Comparison of ENCODE assay signal across 1 cellular context in the genomic region with DNA sequence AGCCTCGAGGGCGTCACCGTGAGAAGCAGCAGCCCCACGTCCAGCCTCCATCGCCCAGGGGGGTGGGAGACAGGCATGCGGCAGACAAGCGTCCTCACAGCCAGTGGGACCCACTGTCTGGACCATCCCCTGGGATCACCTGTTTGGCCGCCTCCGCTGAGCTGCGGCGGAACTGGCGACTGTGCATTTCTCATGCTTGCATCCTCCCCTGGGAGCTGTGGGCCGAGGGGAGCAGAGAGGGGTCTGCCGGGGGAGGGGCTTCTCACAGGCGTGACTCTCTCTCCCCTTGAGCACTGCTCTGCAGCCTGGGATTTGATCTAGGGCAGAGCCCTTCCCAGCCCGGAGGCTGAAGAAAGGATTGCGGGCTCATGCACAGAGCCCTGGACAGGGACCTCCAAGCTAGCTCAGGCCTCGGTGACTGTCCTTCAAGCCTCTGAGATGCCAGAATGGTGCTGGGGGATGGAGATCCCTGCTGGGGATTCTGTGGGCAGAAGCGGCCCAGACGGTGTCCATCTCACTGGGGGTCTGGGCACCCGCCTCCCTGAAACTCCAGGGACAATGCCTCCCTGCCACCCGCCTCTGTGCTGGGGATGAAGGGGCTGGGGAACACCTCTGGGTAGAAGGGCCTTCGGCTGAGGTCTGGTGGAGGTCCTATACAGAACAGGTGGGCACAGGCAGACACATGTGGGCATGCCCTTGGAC.
TF ChIP-seq lines count a peak whose summit lies in the region.

No MANE protein-coding gene starts in this region.

TF ChIP-seq in HepG2, 621 proteins besides CTCF, POLR2A, EP300 and RAD21 (continued from another document):
- TF ChIP-seq, protein P1, sequence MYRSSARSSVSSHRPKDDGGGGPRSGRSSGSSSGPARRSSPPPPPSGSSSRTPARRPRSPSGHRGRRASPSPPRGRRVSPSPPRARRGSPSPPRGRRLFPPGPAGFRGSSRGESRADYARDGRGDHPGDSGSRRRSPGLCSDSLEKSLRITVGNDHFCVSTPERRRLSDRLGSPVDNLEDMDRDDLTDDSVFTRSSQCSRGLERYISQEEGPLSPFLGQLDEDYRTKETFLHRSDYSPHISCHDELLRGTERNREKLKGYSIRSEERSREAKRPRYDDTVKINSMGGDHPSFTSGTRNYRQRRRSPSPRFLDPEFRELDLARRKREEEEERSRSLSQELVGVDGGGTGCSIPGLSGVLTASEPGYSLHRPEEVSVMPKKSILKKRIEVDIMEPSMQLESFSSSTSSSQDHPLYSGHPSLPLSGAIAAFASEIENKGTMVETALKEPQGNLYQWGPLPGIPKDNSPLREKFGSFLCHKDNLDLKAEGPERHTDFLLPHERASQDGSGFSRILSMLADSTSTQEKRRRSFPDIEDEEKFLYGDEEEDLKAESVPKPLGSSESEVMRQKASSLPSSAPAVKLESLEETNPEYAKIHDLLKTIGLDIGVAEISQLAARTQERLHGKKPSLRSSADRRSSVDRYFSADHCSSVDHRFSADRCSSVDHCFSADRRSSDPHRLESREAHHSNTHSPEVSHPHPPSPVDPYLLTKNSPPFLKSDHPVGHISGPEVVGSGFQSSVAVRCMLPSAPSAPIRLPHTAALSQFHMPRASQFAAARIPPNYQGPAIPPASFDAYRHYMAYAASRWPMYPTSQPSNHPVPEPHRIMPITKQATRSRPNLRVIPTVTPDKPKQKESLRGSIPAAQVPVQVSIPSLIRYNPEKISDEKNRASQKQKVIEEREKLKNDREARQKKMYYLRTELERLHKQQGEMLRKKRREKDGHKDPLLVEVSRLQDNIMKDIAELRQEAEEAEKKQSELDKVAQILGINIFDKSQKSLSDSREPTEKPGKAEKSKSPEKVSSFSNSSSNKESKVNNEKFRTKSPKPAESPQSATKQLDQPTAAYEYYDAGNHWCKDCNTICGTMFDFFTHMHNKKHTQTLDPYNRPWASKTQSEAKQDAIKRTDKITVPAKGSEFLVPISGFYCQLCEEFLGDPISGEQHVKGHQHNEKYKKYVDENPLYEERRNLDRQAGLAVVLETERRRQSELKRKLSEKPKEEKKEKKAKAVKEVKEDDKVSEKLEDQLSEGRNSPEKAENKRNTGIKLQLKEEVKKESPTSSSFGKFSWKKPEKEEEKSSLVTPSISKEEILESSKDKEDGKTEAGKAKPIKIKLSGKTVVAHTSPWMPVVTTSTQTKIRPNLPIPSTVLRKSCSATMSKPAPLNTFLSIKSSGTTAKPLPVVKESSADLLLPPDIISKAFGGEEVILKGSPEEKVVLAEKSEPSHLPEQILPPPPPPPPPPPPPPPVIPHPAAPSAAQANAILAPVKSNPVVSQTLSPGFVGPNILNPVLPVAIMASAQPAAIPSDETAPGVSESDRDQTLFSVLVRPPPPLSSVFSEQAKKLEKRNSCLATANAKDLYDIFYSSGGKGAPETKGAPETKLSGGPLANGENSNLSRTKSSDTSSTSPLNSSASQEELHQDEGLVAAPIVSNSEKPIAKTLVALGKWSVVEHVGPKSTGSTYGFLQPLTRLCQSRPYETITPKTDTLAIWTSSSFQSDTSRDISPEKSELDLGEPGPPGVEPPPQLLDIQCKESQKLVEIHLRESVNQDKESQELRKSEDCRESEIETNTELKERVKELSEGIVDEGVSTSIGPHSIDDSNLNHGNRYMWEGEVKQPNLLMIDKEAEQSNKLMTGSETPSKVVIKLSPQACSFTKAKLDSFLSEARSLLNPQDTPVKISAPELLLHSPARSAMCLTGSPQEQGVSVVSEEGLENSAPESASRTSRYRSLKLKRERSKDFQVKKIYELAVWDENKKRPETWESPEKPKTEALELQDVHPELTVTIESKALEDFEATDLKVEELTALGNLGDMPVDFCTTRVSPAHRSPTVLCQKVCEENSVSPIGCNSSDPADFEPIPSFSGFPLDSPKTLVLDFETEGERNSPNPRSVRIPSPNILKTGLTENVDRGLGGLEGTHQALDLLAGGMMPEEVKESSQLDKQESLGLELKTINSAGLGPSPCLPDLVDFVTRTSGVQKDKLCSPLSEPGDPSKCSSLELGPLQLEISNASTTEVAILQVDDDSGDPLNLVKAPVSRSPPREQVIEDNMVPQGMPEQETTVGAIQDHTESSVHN (CRISPR knock-in tag; IDR thresholded peaks at IDR 0.05) = no peak
- TF ChIP-seq SAP130 (CRISPR knock-in tag; IDR thresholded peaks at IDR 0.05; ENCODE audit: low read depth) (no peak), FOXA3 (CRISPR knock-in tag; IDR thresholded peaks at IDR 0.05) (no peak), ZNF354B (CRISPR knock-in tag; IDR thresholded peaks at IDR 0.05) (no peak), FOXK2 (IDR thresholded peaks at IDR 0.05) (no peak), ZNF772 (CRISPR knock-in tag; IDR thresholded peaks at IDR 0.05) (no peak)
- TF ChIP-seq, protein P2, sequence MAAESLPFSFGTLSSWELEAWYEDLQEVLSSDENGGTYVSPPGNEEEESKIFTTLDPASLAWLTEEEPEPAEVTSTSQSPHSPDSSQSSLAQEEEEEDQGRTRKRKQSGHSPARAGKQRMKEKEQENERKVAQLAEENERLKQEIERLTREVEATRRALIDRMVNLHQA (CRISPR knock-in tag; IDR thresholded peaks at IDR 0.05) = no peak
TF ChIP-seq in HepG2: peak in this region for 0.
